ENCODE assay signal across 10 cellular contexts in genomic region chr17:63985387-63986140, GRCh38. TPM values are rescaled to one million over a fixed set of nuclear protein-coding genes. Genes with fewer than 3 reads are reported as not detected.
A peak's percentile ranks its signal among the peaks of the same experiment; 100 is the strongest.
DNase-seq lines count a peak whose midpoint lies in the region; ATAC-seq and TF ChIP-seq lines count a peak whose summit lies in the region.
"Had no signal": no experiment of that assay in that cellular context is flagged by ENCODE, and none has a peak within 500 bp of the region (broad histone marks: within the 10 kb centered on the region; RNA-seq: fewer than 3 reads in every experiment).

No MANE protein-coding gene starts in this region.

- no peak for TF ChIP-seq POLR2A in vagina (IDR thresholded peaks at IDR 0.05)

- H3K9me3 ChIP-seq in mucosa of stomach (ENCODE audit: control insufficient read depth, low read length) (no peaks in the 10 kb centered on the region), vagina (no peaks in the 10 kb centered on the region)

- H3K27me3 Mint-ChIP-seq in activated naive CD8-positive, alpha-beta T cell = no peaks in the 10 kb centered on the region

- ATAC-seq in Right ventricle myocardium inferior (no peak), left ventricle myocardium superior (no peak), HG02678 (IDR thresholded peaks at IDR 0.05; ENCODE audit: unreplicated experiment) (no peak), GM18858 (IDR thresholded peaks at IDR 0.05; ENCODE audit: unreplicated experiment) (no peak)

- TF ChIP-seq CTCF in vagina (IDR thresholded peaks at IDR 0.05) = no peak

- H3K27ac Mint-ChIP-seq in activated naive CD8-positive, alpha-beta T cell = peak overlapping the region; percentile 64

- DNase-seq in Right ventricle myocardium inferior (ENCODE audit: missing footprints) (peak; percentile 26), left ventricle myocardium superior (no peak), vagina (ENCODE audit: extremely low spot score in 2 of 2) (no peak), ACHN (no peak)

- no peaks in the 10 kb centered on the region for H3K36me3 ChIP-seq in mucosa of stomach (ENCODE audit: control insufficient read depth, insufficient read depth, low read length)
- no peaks in the 10 kb centered on the region for H3K36me3 ChIP-seq in vagina

- H3K27ac ChIP-seq in vagina = peak overlapping the region; percentile 88
- H3K27ac ChIP-seq: C4-2B, foreskin keratinocyte had no signal

- H3K27me3 ChIP-seq in mucosa of stomach (ENCODE audit: control insufficient read depth, insufficient read depth, low read length) = peaks cover 8% of the 10 kb centered on the region
- H3K27me3 ChIP-seq in vagina = no peaks in the 10 kb centered on the region

- in situ Hi-C loops in ACHN (cut with HindIII; ENCODE audit: low pct_ligation_motif_present, low pct_unique_long_range_greater_than_20kb, low sequenced_read_pairs) = no loop called here

- H3K9ac ChIP-seq in mucosa of stomach (ENCODE audit: low read length) = peak overlapping the region; percentile 23

- H3K4me1 Mint-ChIP-seq in activated naive CD8-positive, alpha-beta T cell (ENCODE audit: low read depth) = peaks cover 22% of the 10 kb centered on the region

- H3K9me3 Mint-ChIP-seq in activated naive CD8-positive, alpha-beta T cell (ENCODE audit: low read depth) = no peaks in the 10 kb centered on the region

- H3K36me3 Mint-ChIP-seq in activated naive CD8-positive, alpha-beta T cell = peaks cover 3% of the 10 kb centered on the region

- no peak overlapping the region for H3K4me3 Mint-ChIP-seq in activated naive CD8-positive, alpha-beta T cell

- H3K4me3 ChIP-seq in mucosa of stomach (ENCODE audit: low read length) (no peak overlapping the region), vagina (no peak overlapping the region)

- H3K4me1 ChIP-seq in mucosa of stomach (ENCODE audit: control insufficient read depth, insufficient read depth, low read length) = peaks cover 37% of the 10 kb centered on the region
- peaks cover 38% of the 10 kb centered on the region for H3K4me1 ChIP-seq in vagina

- intact Hi-C loops in Right ventricle myocardium inferior (cut with DNase I) (loop anchor here (5.0 kb wide), 1 partner anchor 38 kb away; no protein-coding TSS in a partner anchor), left ventricle myocardium superior (cut with micrococcal nuclease) (no loop called here), vagina (cut with DNase I) (no loop called here)

RNA-seq across cellular contexts. Expression of gene PRR29, which starts 12.6 kb away (rescaled TPM):
- total RNA-seq in Right ventricle myocardium inferior (0.51 TPM), left ventricle myocardium superior (0.20 TPM), vagina (not detected)
- total RNA-seq: foreskin keratinocyte had no signal

RNA-seq across cellular contexts. Expression of gene SCN4A, which starts 12.8 kb away (rescaled TPM):
- total RNA-seq in Right ventricle myocardium inferior (0.32 TPM), left ventricle myocardium superior (0.32 TPM), vagina (0.98 TPM)
- total RNA-seq: foreskin keratinocyte had no signal

RNA-seq across cellular contexts. Expression of gene ICAM2, which starts 34.9 kb away (rescaled TPM):
- total RNA-seq in Right ventricle myocardium inferior = 38.0 TPM
- 30.6 TPM for total RNA-seq in left ventricle myocardium superior
- total RNA-seq in vagina = 55.7 TPM

RNA-seq across cellular contexts. Expression of gene CD79B, which starts 53.4 kb away (rescaled TPM):
- total RNA-seq in Right ventricle myocardium inferior (6.9 TPM), left ventricle myocardium superior (5.7 TPM), vagina (3.9 TPM)
- total RNA-seq: foreskin keratinocyte had no signal
